1 cellular context compared by ENCODE assay signal in the genomic region with DNA sequence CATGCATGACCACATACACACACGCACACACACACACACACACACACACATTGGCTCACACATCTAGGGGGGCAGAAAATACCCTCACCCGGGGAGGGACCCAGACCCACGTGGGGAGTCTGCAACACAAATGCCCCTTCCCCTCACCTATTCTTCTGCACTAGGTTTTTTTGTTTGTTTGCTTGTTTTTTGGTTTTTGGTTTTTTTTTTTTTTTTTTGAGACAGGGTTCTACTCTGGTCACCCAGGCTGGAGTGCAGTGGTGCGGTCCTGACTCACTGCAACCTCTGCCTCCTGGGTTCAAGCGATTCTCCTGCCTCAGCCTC.
TF ChIP-seq lines count a peak whose summit lies in the region.

No MANE protein-coding gene starts in this region.

TF ChIP-seq in HCT116, 20 proteins besides CTCF, POLR2A, EP300 and RAD21 (continued from another document):
- TF ChIP-seq, protein P1, sequence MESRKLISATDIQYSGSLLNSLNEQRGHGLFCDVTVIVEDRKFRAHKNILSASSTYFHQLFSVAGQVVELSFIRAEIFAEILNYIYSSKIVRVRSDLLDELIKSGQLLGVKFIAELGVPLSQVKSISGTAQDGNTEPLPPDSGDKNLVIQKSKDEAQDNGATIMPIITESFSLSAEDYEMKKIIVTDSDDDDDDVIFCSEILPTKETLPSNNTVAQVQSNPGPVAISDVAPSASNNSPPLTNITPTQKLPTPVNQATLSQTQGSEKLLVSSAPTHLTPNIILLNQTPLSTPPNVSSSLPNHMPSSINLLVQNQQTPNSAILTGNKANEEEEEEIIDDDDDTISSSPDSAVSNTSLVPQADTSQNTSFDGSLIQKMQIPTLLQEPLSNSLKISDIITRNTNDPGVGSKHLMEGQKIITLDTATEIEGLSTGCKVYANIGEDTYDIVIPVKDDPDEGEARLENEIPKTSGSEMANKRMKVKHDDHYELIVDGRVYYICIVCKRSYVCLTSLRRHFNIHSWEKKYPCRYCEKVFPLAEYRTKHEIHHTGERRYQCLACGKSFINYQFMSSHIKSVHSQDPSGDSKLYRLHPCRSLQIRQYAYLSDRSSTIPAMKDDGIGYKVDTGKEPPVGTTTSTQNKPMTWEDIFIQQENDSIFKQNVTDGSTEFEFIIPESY (IDR thresholded peaks at IDR 0.05; ENCODE audit: extremely low read depth, insufficient replicate concordance, low read length): no peak
- TF ChIP-seq, protein P2, sequence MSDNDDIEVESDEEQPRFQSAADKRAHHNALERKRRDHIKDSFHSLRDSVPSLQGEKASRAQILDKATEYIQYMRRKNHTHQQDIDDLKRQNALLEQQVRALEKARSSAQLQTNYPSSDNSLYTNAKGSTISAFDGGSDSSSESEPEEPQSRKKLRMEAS (IDR thresholded peaks at IDR 0.05): no peak
- TF ChIP-seq YY1 (IDR thresholded peaks at IDR 0.05; ENCODE audit: extremely low read depth, insufficient replicate concordance, low read depth, low read length) (no peak), ZFX (IDR thresholded peaks at IDR 0.05) (no peak), SRF (IDR thresholded peaks at IDR 0.05; ENCODE audit: low read depth) (no peak), EZH2phosphoT487 (IDR thresholded peaks at IDR 0.05; ENCODE audit: borderline replicate concordance) (no peak), TCF7L2 (IDR thresholded peaks at IDR 0.05; ENCODE audit: borderline replicate concordance, extremely low read depth, insufficient read depth, insufficient read length) (no peak), CEBPB (IDR thresholded peaks at IDR 0.05; ENCODE audit: low read depth) (no peak), SP1 (IDR thresholded peaks at IDR 0.05; ENCODE audit: low read depth) (no peak), ELF1 (IDR thresholded peaks at IDR 0.05; ENCODE audit: borderline replicate concordance, low read depth) (no peak), EZH2 (IDR thresholded peaks at IDR 0.05) (no peak), FOSL1 (IDR thresholded peaks at IDR 0.05; ENCODE audit: low read depth) (no peak), EGR1 (IDR thresholded peaks at IDR 0.05; ENCODE audit: low read depth) (no peak), JUND (IDR thresholded peaks at IDR 0.05) (no peak), SIN3A (IDR thresholded peaks at IDR 0.05; ENCODE audit: low read depth) (no peak)
- TF ChIP-seq, protein P3, sequence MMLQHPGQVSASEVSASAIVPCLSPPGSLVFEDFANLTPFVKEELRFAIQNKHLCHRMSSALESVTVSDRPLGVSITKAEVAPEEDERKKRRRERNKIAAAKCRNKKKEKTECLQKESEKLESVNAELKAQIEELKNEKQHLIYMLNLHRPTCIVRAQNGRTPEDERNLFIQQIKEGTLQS (IDR thresholded peaks at IDR 0.05): no peak
